ENCODE assay signal across 2 cellular contexts in the genomic region with DNA sequence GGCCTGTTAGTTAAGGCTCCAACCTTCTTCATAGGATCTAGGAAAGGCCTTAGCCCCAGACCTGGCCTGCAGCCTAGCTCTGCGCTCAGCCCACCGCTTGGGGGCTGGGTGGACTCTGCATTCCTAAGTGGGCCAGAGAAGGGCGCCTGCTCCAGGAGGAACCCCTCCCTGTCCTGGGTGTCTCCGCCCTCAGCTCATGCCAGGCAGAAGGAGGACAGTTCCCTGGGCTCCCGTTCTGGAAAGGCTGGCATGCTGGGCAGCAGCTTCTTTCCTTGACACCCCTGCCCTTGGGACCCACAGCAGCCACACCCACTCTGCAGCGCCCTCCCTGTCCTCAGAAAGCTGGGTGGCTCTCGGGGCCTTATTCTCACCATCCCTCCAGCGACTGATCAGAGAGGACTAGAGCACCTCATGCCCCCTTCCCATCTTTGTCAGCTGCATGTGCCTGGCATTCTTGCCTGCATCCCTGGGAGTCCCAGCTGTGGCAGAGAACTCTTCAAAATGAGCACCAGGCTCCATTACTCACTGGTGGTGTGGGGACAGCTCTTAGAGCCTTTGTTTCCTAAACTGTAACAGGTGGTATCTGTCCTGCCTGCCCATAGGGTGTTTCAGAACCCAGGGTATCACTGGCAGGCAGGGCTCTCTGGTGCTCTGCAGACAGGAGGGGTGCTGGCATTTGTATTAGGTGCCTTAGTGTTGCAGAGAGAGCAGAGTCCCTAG.
TF ChIP-seq lines count a peak whose summit lies in the region.

No MANE protein-coding gene starts in this region.

TF ChIP-seq in GM23338, 12 proteins besides CTCF, POLR2A, EP300 and RAD21:
- TF ChIP-seq, protein P1, sequence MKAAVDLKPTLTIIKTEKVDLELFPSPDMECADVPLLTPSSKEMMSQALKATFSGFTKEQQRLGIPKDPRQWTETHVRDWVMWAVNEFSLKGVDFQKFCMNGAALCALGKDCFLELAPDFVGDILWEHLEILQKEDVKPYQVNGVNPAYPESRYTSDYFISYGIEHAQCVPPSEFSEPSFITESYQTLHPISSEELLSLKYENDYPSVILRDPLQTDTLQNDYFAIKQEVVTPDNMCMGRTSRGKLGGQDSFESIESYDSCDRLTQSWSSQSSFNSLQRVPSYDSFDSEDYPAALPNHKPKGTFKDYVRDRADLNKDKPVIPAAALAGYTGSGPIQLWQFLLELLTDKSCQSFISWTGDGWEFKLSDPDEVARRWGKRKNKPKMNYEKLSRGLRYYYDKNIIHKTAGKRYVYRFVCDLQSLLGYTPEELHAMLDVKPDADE (IDR thresholded peaks at IDR 0.05): no peak
- TF ChIP-seq CREB1 (CRISPR knock-in tag; IDR thresholded peaks at IDR 0.05; ENCODE audit: low read depth) (no peak), EZH2 (IDR thresholded peaks at IDR 0.05; ENCODE audit: low read depth, unreplicated experiment) (no peak), POLR2AphosphoS5 (IDR thresholded peaks at IDR 0.05; ENCODE audit: low read depth) (no peak), ZNF331 (CRISPR knock-in tag; IDR thresholded peaks at IDR 0.05; ENCODE audit: low read depth) (no peak)
- TF ChIP-seq, protein P2, sequence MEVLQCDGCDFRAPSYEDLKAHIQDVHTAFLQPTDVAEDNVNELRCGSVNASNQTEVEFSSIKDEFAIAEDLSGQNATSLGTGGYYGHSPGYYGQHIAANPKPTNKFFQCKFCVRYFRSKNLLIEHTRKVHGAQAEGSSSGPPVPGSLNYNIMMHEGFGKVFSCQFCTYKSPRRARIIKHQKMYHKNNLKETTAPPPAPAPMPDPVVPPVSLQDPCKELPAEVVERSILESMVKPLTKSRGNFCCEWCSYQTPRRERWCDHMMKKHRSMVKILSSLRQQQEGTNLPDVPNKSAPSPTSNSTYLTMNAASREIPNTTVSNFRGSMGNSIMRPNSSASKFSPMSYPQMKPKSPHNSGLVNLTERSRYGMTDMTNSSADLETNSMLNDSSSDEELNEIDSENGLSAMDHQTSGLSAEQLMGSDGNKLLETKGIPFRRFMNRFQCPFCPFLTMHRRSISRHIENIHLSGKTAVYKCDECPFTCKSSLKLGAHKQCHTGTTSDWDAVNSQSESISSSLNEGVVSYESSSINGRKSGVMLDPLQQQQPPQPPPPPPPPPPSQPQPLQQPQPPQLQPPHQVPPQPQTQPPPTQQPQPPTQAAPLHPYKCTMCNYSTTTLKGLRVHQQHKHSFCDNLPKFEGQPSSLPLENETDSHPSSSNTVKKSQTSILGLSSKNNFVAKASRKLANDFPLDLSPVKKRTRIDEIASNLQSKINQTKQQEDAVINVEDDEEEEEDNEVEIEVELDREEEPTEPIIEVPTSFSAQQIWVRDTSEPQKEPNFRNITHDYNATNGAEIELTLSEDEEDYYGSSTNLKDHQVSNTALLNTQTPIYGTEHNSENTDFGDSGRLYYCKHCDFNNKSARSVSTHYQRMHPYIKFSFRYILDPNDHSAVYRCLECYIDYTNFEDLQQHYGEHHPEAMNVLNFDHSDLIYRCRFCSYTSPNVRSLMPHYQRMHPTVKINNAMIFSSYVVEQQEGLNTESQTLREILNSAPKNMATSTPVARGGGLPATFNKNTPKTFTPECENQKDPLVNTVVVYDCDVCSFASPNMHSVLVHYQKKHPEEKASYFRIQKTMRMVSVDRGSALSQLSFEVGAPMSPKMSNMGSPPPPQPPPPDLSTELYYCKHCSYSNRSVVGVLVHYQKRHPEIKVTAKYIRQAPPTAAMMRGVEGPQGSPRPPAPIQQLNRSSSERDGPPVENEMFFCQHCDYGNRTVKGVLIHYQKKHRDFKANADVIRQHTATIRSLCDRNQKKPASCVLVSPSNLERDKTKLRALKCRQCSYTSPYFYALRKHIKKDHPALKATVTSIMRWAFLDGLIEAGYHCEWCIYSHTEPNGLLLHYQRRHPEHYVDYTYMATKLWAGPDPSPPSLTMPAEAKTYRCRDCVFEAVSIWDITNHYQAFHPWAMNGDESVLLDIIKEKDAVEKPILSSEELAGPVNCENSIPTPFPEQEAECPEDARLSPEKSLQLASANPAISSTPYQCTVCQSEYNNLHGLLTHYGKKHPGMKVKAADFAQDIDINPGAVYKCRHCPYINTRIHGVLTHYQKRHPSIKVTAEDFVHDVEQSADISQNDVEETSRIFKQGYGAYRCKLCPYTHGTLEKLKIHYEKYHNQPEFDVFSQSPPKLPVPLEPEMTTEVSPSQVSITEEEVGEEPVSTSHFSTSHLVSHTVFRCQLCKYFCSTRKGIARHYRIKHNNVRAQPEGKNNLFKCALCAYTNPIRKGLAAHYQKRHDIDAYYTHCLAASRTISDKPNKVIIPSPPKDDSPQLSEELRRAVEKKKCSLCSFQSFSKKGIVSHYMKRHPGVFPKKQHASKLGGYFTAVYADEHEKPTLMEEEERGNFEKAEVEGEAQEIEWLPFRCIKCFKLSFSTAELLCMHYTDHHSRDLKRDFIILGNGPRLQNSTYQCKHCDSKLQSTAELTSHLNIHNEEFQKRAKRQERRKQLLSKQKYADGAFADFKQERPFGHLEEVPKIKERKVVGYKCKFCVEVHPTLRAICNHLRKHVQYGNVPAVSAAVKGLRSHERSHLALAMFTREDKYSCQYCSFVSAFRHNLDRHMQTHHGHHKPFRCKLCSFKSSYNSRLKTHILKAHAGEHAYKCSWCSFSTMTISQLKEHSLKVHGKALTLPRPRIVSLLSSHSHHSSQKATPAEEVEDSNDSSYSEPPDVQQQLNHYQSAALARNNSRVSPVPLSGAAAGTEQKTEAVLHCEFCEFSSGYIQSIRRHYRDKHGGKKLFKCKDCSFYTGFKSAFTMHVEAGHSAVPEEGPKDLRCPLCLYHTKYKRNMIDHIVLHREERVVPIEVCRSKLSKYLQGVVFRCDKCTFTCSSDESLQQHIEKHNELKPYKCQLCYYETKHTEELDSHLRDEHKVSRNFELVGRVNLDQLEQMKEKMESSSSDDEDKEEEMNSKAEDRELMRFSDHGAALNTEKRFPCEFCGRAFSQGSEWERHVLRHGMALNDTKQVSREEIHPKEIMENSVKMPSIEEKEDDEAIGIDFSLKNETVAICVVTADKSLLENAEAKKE (CRISPR knock-in tag; IDR thresholded peaks at IDR 0.05): no peak

TF ChIP-seq in neural cell, 6 proteins besides CTCF, POLR2A, EP300 and RAD21 (continued from another document):
- TF ChIP-seq, protein P3, sequence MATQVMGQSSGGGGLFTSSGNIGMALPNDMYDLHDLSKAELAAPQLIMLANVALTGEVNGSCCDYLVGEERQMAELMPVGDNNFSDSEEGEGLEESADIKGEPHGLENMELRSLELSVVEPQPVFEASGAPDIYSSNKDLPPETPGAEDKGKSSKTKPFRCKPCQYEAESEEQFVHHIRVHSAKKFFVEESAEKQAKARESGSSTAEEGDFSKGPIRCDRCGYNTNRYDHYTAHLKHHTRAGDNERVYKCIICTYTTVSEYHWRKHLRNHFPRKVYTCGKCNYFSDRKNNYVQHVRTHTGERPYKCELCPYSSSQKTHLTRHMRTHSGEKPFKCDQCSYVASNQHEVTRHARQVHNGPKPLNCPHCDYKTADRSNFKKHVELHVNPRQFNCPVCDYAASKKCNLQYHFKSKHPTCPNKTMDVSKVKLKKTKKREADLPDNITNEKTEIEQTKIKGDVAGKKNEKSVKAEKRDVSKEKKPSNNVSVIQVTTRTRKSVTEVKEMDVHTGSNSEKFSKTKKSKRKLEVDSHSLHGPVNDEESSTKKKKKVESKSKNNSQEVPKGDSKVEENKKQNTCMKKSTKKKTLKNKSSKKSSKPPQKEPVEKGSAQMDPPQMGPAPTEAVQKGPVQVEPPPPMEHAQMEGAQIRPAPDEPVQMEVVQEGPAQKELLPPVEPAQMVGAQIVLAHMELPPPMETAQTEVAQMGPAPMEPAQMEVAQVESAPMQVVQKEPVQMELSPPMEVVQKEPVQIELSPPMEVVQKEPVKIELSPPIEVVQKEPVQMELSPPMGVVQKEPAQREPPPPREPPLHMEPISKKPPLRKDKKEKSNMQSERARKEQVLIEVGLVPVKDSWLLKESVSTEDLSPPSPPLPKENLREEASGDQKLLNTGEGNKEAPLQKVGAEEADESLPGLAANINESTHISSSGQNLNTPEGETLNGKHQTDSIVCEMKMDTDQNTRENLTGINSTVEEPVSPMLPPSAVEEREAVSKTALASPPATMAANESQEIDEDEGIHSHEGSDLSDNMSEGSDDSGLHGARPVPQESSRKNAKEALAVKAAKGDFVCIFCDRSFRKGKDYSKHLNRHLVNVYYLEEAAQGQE (IDR thresholded peaks at IDR 0.05; ENCODE audit: borderline replicate concordance): no peak
- TF ChIP-seq TAF1 (IDR thresholded peaks at IDR 0.05; ENCODE audit: low read depth): no peak
